12 cellular contexts compared by ENCODE assay signal in genomic region chr7:47940482-47941001, GRCh38. TPM values are rescaled to one million over a fixed set of nuclear protein-coding genes. Genes with fewer than 3 reads are reported as not detected.
A peak's percentile ranks its signal among the peaks of the same experiment; 100 is the strongest.
DNase-seq lines count a peak whose midpoint lies in the region; ATAC-seq and TF ChIP-seq lines count a peak whose summit lies in the region.
"Had no signal": no experiment of that assay in that cellular context is flagged by ENCODE, and none has a peak within 500 bp of the region (broad histone marks: within the 10 kb centered on the region; RNA-seq: fewer than 3 reads in every experiment).

No MANE protein-coding gene starts in this region.

- H3K9me3 ChIP-seq in AG04450 (ENCODE audit: control insufficient read depth, insufficient read depth, low read length) (no peaks in the 10 kb centered on the region), SJCRH30 (replicated peaks) (no peaks in the 10 kb centered on the region), gastroesophageal sphincter (no peaks in the 10 kb centered on the region), neuronal stem cell (replicated peaks in 1 of 2; ENCODE audit: control insufficient read depth in 2 of 2, insufficient read depth in 1 of 2, low read depth in 1 of 2, low read length in 2 of 2) (no peaks in the 10 kb centered on the region)
- H3K9me3 ChIP-seq in naive thymus-derived CD4-positive, alpha-beta T cell (ENCODE audit: control insufficient read depth in 2 of 3, low read length in 3 of 3), result no peaks in the 10 kb centered on the region

- H3K18ac ChIP-seq in neuronal stem cell (ENCODE audit: low read length), result no peak overlapping the region

- no peak for TF ChIP-seq EP300 in gastroesophageal sphincter (IDR thresholded peaks at IDR 0.05)

- POLR2A ChIA-PET in AG04450 (lab: Yijun Ruan, JAX), result interaction anchor here (0.7 to 1.1 kb wide), 2 partner anchors 27 to 458 kb away, joined by 3 to 4 read pairs; no protein-coding TSS in a partner anchor
- POLR2A ChIA-PET in naive thymus-derived CD4-positive, alpha-beta T cell (lab: Charles Lee), result no interaction called here

- WGBS in gastroesophageal sphincter (ENCODE audit: low coverage in 1 of 2), 2 donors, result 78 to 84% methylated on average over 6 to 8 of the region's 10 CpGs
- WGBS in neuronal stem cell (ENCODE audit: extremely low coverage in 2 of 2, insufficient read length in 2 of 2, insufficient replicate concordance in 1 of 2), 2 donors, result no CpG with 5 or more reads among the region's 10 CpGs

- H3K4me3 ChIP-seq in AG04450 (ENCODE audit: low read depth, low read length) (no peak overlapping the region), SJCRH30 (no peak overlapping the region), gastroesophageal sphincter (no peak overlapping the region), neuronal stem cell (ENCODE audit: low read length in 2 of 2) (no peak overlapping the region)
- no peak overlapping the region for H3K4me3 ChIP-seq in naive thymus-derived CD4-positive, alpha-beta T cell (ENCODE audit: low read length)

- H3K27me3 ChIP-seq in AG04450 (ENCODE audit: control insufficient read depth, insufficient read depth, low read length), result no peaks in the 10 kb centered on the region
- H3K27me3 ChIP-seq in SJCRH30, result no peaks in the 10 kb centered on the region
- H3K27me3 ChIP-seq in gastroesophageal sphincter, result no peaks in the 10 kb centered on the region
- peaks cover 0 to 19% (median 0%) of the 10 kb centered on the region in 3 experiments for H3K27me3 ChIP-seq in neuronal stem cell (ENCODE audit: control insufficient read depth in 3 of 3, insufficient read depth in 3 of 3, low read depth in 1 of 3, low read length in 3 of 3)
- no peaks in the 10 kb centered on the region for H3K27me3 ChIP-seq in naive thymus-derived CD4-positive, alpha-beta T cell (ENCODE audit: control insufficient read depth in 2 of 2, insufficient read depth in 2 of 2, low read length in 2 of 2)

- no peaks in the 10 kb centered on the region for H3K36me3 Mint-ChIP-seq in naive thymus-derived CD4-positive, alpha-beta T cell

- H2BK5ac ChIP-seq in neuronal stem cell (ENCODE audit: low read length), result no peak overlapping the region

- H3K27ac Mint-ChIP-seq in naive thymus-derived CD4-positive, alpha-beta T cell, result no peak overlapping the region
- H3K27ac Mint-ChIP-seq: activated B cell treated with CpG ODN at 0.5 μM for 24 hours had no signal

- H3K9me3 Mint-ChIP-seq in naive thymus-derived CD4-positive, alpha-beta T cell, result no peaks in the 10 kb centered on the region
- H3K9me3 Mint-ChIP-seq: activated B cell treated with CpG ODN at 0.5 μM for 24 hours had no signal

- no peak for TF ChIP-seq POLR2A in gastroesophageal sphincter (IDR thresholded peaks at IDR 0.05)

- H2AK5ac ChIP-seq in neuronal stem cell (ENCODE audit: low read depth, low read length), result no peak overlapping the region

- no peak overlapping the region for H4K91ac ChIP-seq in neuronal stem cell (ENCODE audit: low read depth, low read length, poor library complexity)

- no peak overlapping the region for H2BK12ac ChIP-seq in neuronal stem cell (ENCODE audit: low read length)

- no peak overlapping the region for H2BK120ac ChIP-seq in neuronal stem cell (ENCODE audit: low read depth, low read length)

- no peak overlapping the region for H3K4me2 ChIP-seq in neuronal stem cell (ENCODE audit: insufficient read depth, low read length, poor library complexity, severe bottlenecking)

- H3K4ac ChIP-seq in neuronal stem cell (ENCODE audit: low read length), result no peak overlapping the region

- intact Hi-C loops in naive thymus-derived CD4-positive, alpha-beta T cell (cut with micrococcal nuclease), result loop anchor here (10.0 kb wide), 3 partner anchors 774 to 1264 kb away; no protein-coding TSS in a partner anchor

- H3K4me1 Mint-ChIP-seq in naive thymus-derived CD4-positive, alpha-beta T cell, result peaks cover 0 to 10% (median 0%) of the 10 kb centered on the region in 7 donors

- ATAC-seq in gastroesophageal sphincter, result peak; percentile 27
- no peak for ATAC-seq in HG03045 (IDR thresholded peaks at IDR 0.05; ENCODE audit: unreplicated experiment)
- ATAC-seq in naive thymus-derived CD4-positive, alpha-beta T cell, result no peak

- H3K4me1 ChIP-seq in SJCRH30, result peaks cover 19% of the 10 kb centered on the region
- peaks cover 0 to 7% (median 5%) of the 10 kb centered on the region in 3 donors for H3K4me1 ChIP-seq in gastroesophageal sphincter
- H3K4me1 ChIP-seq in neuronal stem cell (ENCODE audit: control insufficient read depth in 2 of 2, insufficient read depth in 1 of 2, low read depth in 1 of 2, low read length in 2 of 2), result peaks cover 9 to 21% of the 10 kb centered on the region in 2 donors
- H3K4me1 ChIP-seq in naive thymus-derived CD4-positive, alpha-beta T cell (ENCODE audit: control insufficient read depth in 2 of 2, insufficient read depth in 2 of 2, low read length in 2 of 2), result no peaks in the 10 kb centered on the region

- H3K9ac ChIP-seq in neuronal stem cell (ENCODE audit: low read depth, low read length, poor library complexity), result no peak overlapping the region

- H4K8ac ChIP-seq in neuronal stem cell (ENCODE audit: low read depth, low read length), result no peak overlapping the region

- CTCF ChIA-PET in AG04450 (lab: Charles Lee), result interaction anchor here (0.9 to 5.9 kb wide), 4 partner anchors 121 to 674 kb away, joined by 3 to 23 read pairs (median 6); no protein-coding TSS in a partner anchor
- CTCF ChIA-PET in naive thymus-derived CD4-positive, alpha-beta T cell (lab: Charles Lee), result interaction anchor here (0.9 kb wide), 1 partner anchor 192 kb away, joined by 3 read pairs; no protein-coding TSS in a partner anchor

- H3K14ac ChIP-seq in neuronal stem cell (ENCODE audit: low read length), result no peak overlapping the region

- no peaks in the 10 kb centered on the region for H3K27me3 Mint-ChIP-seq in naive thymus-derived CD4-positive, alpha-beta T cell

- H3K27ac ChIP-seq in AG04450 (ENCODE audit: low read depth, low read length), result peak overlapping the region; percentile 93
- H3K27ac ChIP-seq in SJCRH30, result peak overlapping the region; percentile 24
- H3K27ac ChIP-seq in gastroesophageal sphincter, result peak overlapping the region in 3 of 4 donors; percentile 52 to 75 (median 72)
- H3K27ac ChIP-seq in neuronal stem cell (replicated peaks; ENCODE audit: low read length), result no peak overlapping the region
- no peak overlapping the region for H3K27ac ChIP-seq in naive thymus-derived CD4-positive, alpha-beta T cell (ENCODE audit: low read depth, low read length)

- no peak overlapping the region for H3K23ac ChIP-seq in neuronal stem cell (ENCODE audit: low read depth, low read length, poor library complexity)

- H3K36me3 ChIP-seq in SJCRH30 (no peaks in the 10 kb centered on the region), gastroesophageal sphincter (no peaks in the 10 kb centered on the region), neuronal stem cell (replicated peaks in 1 of 2; ENCODE audit: control insufficient read depth in 2 of 2, insufficient read depth in 2 of 2, low read length in 2 of 2) (no peaks in the 10 kb centered on the region)
- H3K36me3 ChIP-seq in naive thymus-derived CD4-positive, alpha-beta T cell (ENCODE audit: control insufficient read depth in 2 of 3, insufficient read depth in 3 of 3, low read length in 3 of 3), result no peaks in the 10 kb centered on the region

- H3K79me1 ChIP-seq in neuronal stem cell (ENCODE audit: low read depth, low read length), result no peaks in the 10 kb centered on the region

- no peak overlapping the region for H2BK15ac ChIP-seq in neuronal stem cell (ENCODE audit: low read length)

- DNase-seq in AG04450 (ENCODE audit: low read depth, low spot score), result peak; percentile 59
- peak; percentile 54 to 61 for DNase-seq in SJCRH30
- DNase-seq in neuronal stem cell (ENCODE audit: low spot score), result no peak
- DNase-seq in GM20000 (ENCODE audit: low spot score), result no peak
- DNase-seq in naive thymus-derived CD4-positive, alpha-beta T cell, result no peak
- DNase-seq in stimulated activated CD4-positive, alpha-beta T cell treated with anti-CD3 and anti-CD28 coated beads, Interleukin-4, amount 100 ng/mL, for 1 hour, result no peak
- DNase-seq: activated B cell treated with CpG ODN at 0.5 μM for 24 hours; activated naive CD4-positive, alpha-beta T cell treated with Interleukin-2 at 50 U/mL for 16 hours; midbrain; stimulated activated CD4-positive, alpha-beta T cell treated with anti-CD3 and anti-CD28 coated beads, Interleukin-4, amount 100 ng/mL, for 24 hours had no signal

- TF ChIP-seq CTCF in AG04450 (IDR thresholded peaks at IDR 0.05; ENCODE audit: low read depth, low read length), result no peak
- no peak for TF ChIP-seq CTCF in gastroesophageal sphincter (IDR thresholded peaks at IDR 0.05)
- no peak for TF ChIP-seq CTCF in GM20000 (IDR thresholded peaks at IDR 0.05; ENCODE audit: extremely low read depth, missing control alignments)

- no peak overlapping the region for H3K4me3 Mint-ChIP-seq in naive thymus-derived CD4-positive, alpha-beta T cell
- H3K4me3 Mint-ChIP-seq: activated B cell treated with CpG ODN at 0.5 μM for 24 hours had no signal

- peak overlapping the region; percentile 26 for H2AFZ ChIP-seq in neuronal stem cell (ENCODE audit: low read length)

RNA-seq across cellular contexts. Expression of gene PKD1L1, which starts 7.7 kb away (rescaled TPM):
- 0.01 TPM in 2 replicates for polyA plus RNA-seq in AG04450 (2011; rRNA removed)
- polyA minus RNA-seq in AG04450 (2011; rRNA and poly(A)+ RNA removed), result not detected in 2 replicates
- 0.02 and 0.03 TPM in 2 replicates for total RNA-seq in SJCRH30 (2014; rRNA removed; shearing (Covaris generic))
- 1 to 10 TPM in 1 of 4 donors, under 1 TPM in 3; 0.12 to 1.3 (median 0.45) TPM for total RNA-seq in gastroesophageal sphincter
- polyA plus RNA-seq in neuronal stem cell (2013, experiment 1 of 2), result 0.03 TPM
- polyA plus RNA-seq in neuronal stem cell (2013, experiment 2 of 2), result 0.03 TPM
- total RNA-seq in naive thymus-derived CD4-positive, alpha-beta T cell, result 1 to 10 TPM in 2 of 5 experiments, under 1 TPM in 3; 0.07 to 1.5 (median 0.95) TPM
- under 1 TPM in 1 of 2 donors, not detected in 1; 0.08 TPM for polyA plus RNA-seq in naive thymus-derived CD4-positive, alpha-beta T cell

RNA-seq across cellular contexts. Expression of gene HUS1, which starts 38.9 kb away (rescaled TPM):
- 20.0 and 27.9 TPM in 2 replicates for polyA plus RNA-seq in AG04450 (2011; rRNA removed)
- polyA minus RNA-seq in AG04450 (2011; rRNA and poly(A)+ RNA removed), result 25.1 and 26.3 TPM in 2 replicates
- 31.7 and 38.7 TPM in 2 replicates for total RNA-seq in SJCRH30 (2014; rRNA removed; shearing (Covaris generic))
- total RNA-seq in gastroesophageal sphincter, result 10 to 100 TPM; 13.7 to 32.7 (median 19.7) TPM
- polyA plus RNA-seq in neuronal stem cell (2013, experiment 1 of 2), result 14.8 TPM
- polyA plus RNA-seq in neuronal stem cell (2013, experiment 2 of 2), result 15.8 TPM
- total RNA-seq in naive thymus-derived CD4-positive, alpha-beta T cell, result 10 to 100 TPM; 39.2 to 84.0 (median 79.2) TPM
- polyA plus RNA-seq in naive thymus-derived CD4-positive, alpha-beta T cell, result 10 to 100 TPM; 36.1 to 44.0 TPM

Comparison
In these comparisons a context has a peak if more than half of its experiments do, and no peak if none do; other contexts are left out.
1. DNase-seq: peak in AG04450 (single experiment) and SJCRH30 (2 of 2); none in neuronal stem cell (single experiment), GM20000 (single experiment), naive thymus-derived CD4-positive, alpha-beta T cell (0 of 9) and stimulated activated CD4-positive, alpha-beta T cell treated with anti-CD3 and anti-CD28 coated beads, Interleukin-4, amount 100 ng/mL, for 1 hour (single experiment).
2. H3K27ac ChIP-seq: peak in AG04450 (single experiment), SJCRH30 (single experiment) and gastroesophageal sphincter (3 of 4); none in neuronal stem cell (single experiment) and naive thymus-derived CD4-positive, alpha-beta T cell (single experiment).